ENCODE assay signal across 9 cellular contexts in genomic region chr1:76759950-76760349, GRCh38.
DNase-seq lines count a peak whose midpoint lies in the region; ATAC-seq and TF ChIP-seq lines count a peak whose summit lies in the region.
"Had no signal": no experiment of that assay in that cellular context is flagged by ENCODE, and none has a peak within 500 bp of the region (broad histone marks: within the 10 kb centered on the region; RNA-seq: fewer than 3 reads in every experiment).

No MANE protein-coding gene starts in this region.

- H3K9ac ChIP-seq in neural progenitor cell: no peak overlapping the region

- no peak overlapping the region for H3K4me2 ChIP-seq in neural progenitor cell

- no peaks in the 10 kb centered on the region for H3F3A ChIP-seq in neural progenitor cell (ENCODE audit: low read depth)

- peaks cover 2% of the 10 kb centered on the region for H3K4me1 ChIP-seq in neural progenitor cell

- H3K27ac Mint-ChIP-seq in neural progenitor cell (no peak overlapping the region), T-helper 17 cell (no peak overlapping the region)
- H3K27ac Mint-ChIP-seq: CD4-positive, alpha-beta T cell had no signal

- DNase-seq in AG08395 (ENCODE audit: low spot score) (peak; percentile 12), HS-5 (ENCODE audit: low read depth) (peak; percentile 74), NCI-H748 treated with DMSO at 0.1 percent for 48 hours (lab: John Stamatoyannopoulos, UW) (peak; percentile 95), epithelial cell of esophagus (ENCODE audit: low read depth) (peak; percentile 43), neural progenitor cell (ENCODE audit: low spot score) (no peak), middle frontal gyrus (ENCODE audit: extremely low spot score, low spot score) (no peak), pons (ENCODE audit: low spot score) (no peak), T-helper 17 cell (no peak)
- DNase-seq: CD4-positive, alpha-beta T cell had no signal

- H3K27me3 ChIP-seq in neural progenitor cell: no peaks in the 10 kb centered on the region

- H3K9me3 ChIP-seq in neural progenitor cell (ENCODE audit: low read depth): no peaks in the 10 kb centered on the region
- no peaks in the 10 kb centered on the region for H3K9me3 ChIP-seq in T-helper 17 cell (ENCODE audit: control insufficient read depth, low read length, poor library complexity, severe bottlenecking)

- H3K4me3 Mint-ChIP-seq in neural progenitor cell: no peak overlapping the region
- H3K4me3 Mint-ChIP-seq in T-helper 17 cell: no peak overlapping the region
- H3K4me3 Mint-ChIP-seq: CD4-positive, alpha-beta T cell had no signal

- H3K27me3 Mint-ChIP-seq in neural progenitor cell (ENCODE audit: insufficient read depth, low read depth) (peaks cover 2% of the 10 kb centered on the region), T-helper 17 cell (peaks cover 4% of the 10 kb centered on the region)

- H3K4me1 Mint-ChIP-seq in neural progenitor cell (peaks cover 7% of the 10 kb centered on the region), T-helper 17 cell (no peaks in the 10 kb centered on the region)

- no peaks in the 10 kb centered on the region for H3K79me2 ChIP-seq in neural progenitor cell (ENCODE audit: low read depth)

- no peak overlapping the region for H3K4me3 ChIP-seq in epithelial cell of esophagus (ENCODE audit: low read length)
- H3K4me3 ChIP-seq in neural progenitor cell: no peak overlapping the region

- TF ChIP-seq CTCF in epithelial cell of esophagus (IDR thresholded peaks at IDR 0.05; ENCODE audit: insufficient read depth, low read depth, low read length, missing control alignments) (no peak), neural progenitor cell (IDR thresholded peaks at IDR 0.05) (no peak)

- H2AFZ ChIP-seq in neural progenitor cell (replicated peaks): no peak overlapping the region

- no peak overlapping the region for H3K27ac ChIP-seq in neural progenitor cell

- no peaks in the 10 kb centered on the region for H4K20me1 ChIP-seq in neural progenitor cell (ENCODE audit: low read depth)

- ATAC-seq in T-helper 17 cell: no peak

- no peaks in the 10 kb centered on the region for H3K36me3 ChIP-seq in neural progenitor cell

- H3K36me3 Mint-ChIP-seq in neural progenitor cell (no peaks in the 10 kb centered on the region), T-helper 17 cell (ENCODE audit: low read depth) (no peaks in the 10 kb centered on the region)

- H3K9me3 Mint-ChIP-seq in neural progenitor cell: no peaks in the 10 kb centered on the region
- H3K9me3 Mint-ChIP-seq: CD4-positive, alpha-beta T cell had no signal

Comparison
In these comparisons a context has a peak if more than half of its experiments do, and no peak if none do; other contexts are left out.
1. DNase-seq: peak in AG08395 (single experiment), HS-5 (single experiment), NCI-H748 treated with DMSO at 0.1 percent for 48 hours (single experiment) and epithelial cell of esophagus (single experiment); none in neural progenitor cell (single experiment), middle frontal gyrus (single experiment), pons (single experiment) and T-helper 17 cell (0 of 3).